11 cellular contexts compared by ENCODE assay signal in the genomic region with DNA sequence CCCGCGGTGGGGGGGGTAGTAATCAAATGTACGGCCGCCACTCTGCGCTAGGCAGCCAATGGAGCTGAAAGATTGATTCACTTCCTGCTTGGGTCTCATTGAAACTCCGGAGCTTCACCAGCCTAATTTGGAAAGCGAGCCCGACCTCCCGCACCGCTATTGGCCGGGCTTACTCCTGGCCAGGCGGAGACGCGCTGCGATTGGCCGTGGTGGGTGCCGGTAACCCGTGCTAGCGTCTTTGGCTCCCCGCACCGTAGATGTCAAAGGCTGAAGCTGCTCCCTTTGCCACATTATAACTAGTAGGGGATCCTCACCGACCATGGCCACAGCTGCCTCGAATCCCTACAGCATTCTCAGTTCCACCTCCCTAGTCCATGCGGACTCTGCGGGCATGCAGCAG. TPM values are rescaled to one million over a fixed set of nuclear protein-coding genes. Genes with fewer than 3 reads are reported as not detected.
DNase-seq lines count a peak whose midpoint lies in the region; ATAC-seq and TF ChIP-seq lines count a peak whose summit lies in the region.
"Had no signal": no experiment of that assay in that cellular context is flagged by ENCODE, and none has a peak within 500 bp of the region (broad histone marks: within the 10 kb centered on the region; RNA-seq: fewer than 3 reads in every experiment).

A gene (plus strand): TSS at position 285 of the 400 bp plus-strand sequence. CDS start 35 bp downstream, at position 320.

- no peak within 1 kb of the TSS for H3K9ac ChIP-seq in SK-N-SH

- ATAC-seq in GM19397 (IDR thresholded peaks at IDR 0.05; ENCODE audit: unreplicated experiment), result peak; percentile 87
- ATAC-seq: activated CD8-positive, alpha-beta T cell treated with anti-CD3 and anti-CD28 coated beads, Interleukin-2, amount 10 ng/mL, durations not matched to agents 7 days and 5 days; gastroesophageal sphincter had no signal

- DNase-seq in SK-N-SH, result no peak
- peak; percentile 75 for DNase-seq in retina
- DNase-seq in RWPE1 (ENCODE audit: low spot score), result no peak
- DNase-seq in NCI-H526 (lab: John Stamatoyannopoulos, UW), result no peak
- no peak for DNase-seq in NK-92 (lab: John Stamatoyannopoulos, UW; ENCODE audit: unreplicated experiment)
- no peak for DNase-seq in stimulated activated CD4-positive, alpha-beta T cell treated with anti-CD3 and anti-CD28 coated beads, Interleukin-2, amount 100 ng/mL, for 24 hours
- DNase-seq: activated CD8-positive, alpha-beta T cell treated with anti-CD3 and anti-CD28 coated beads, Interleukin-2, amount 10 ng/mL, durations not matched to agents 7 days and 5 days; aorta had no signal

- CTCF ChIA-PET in SK-N-SH (lab: Yijun Ruan, JAX) (no interaction called here), RWPE1 (lab: Yijun Ruan, JAX) (no interaction called here)

- H3K4me2 ChIP-seq in SK-N-SH, result peak within 1 kb of the TSS; percentile 41

- H3K9me3 ChIP-seq in SK-N-SH, result no peaks in the 10 kb centered on the region
- H3K9me3 ChIP-seq: gastroesophageal sphincter had no signal

- POLR2A ChIA-PET in SK-N-SH (lab: Yijun Ruan, JAX) (no interaction called here), RWPE1 (lab: Yijun Ruan, JAX; ENCODE audit: low non-redundant PET) (no interaction called here)

- H2AFZ ChIP-seq in SK-N-SH (ENCODE audit: low read depth), result peak within 1 kb of the TSS; percentile 19; the same call in 1 of the 2 replicates

- H3K9me2 ChIP-seq in SK-N-SH, result no peaks in the 10 kb centered on the region

- no peak within 1 kb of the TSS for H3K27ac ChIP-seq in SK-N-SH (ENCODE audit: low read depth in 2 of 2, low read length in 1 of 2)
- no peak within 1 kb of the TSS for H3K27ac ChIP-seq in RWPE1
- H3K27ac ChIP-seq: gastroesophageal sphincter had no signal

- no peak for TF ChIP-seq RAD21 in SK-N-SH (IDR thresholded peaks at IDR 0.05; ENCODE audit: low read length)

- no peak within 1 kb of the TSS for H3K4me3 ChIP-seq in SK-N-SH (ENCODE audit: low read depth in 2 of 2, low read length in 1 of 2)
- peak within 1 kb of the TSS; percentile 33 for H3K4me3 ChIP-seq in iPS-11a (ENCODE audit: low read depth, low read length)

- no peaks in the 10 kb centered on the region for H3F3A ChIP-seq in SK-N-SH (replicated peaks; ENCODE audit: insufficient read depth)

- no peak for TF ChIP-seq EP300 in SK-N-SH (IDR thresholded peaks at IDR 0.05; ENCODE audit: borderline replicate concordance in 1 of 2, low read depth in 1 of 2, low read length in 1 of 2)

- WGBS in SK-N-SH (ENCODE audit: low lambda C conversion rate), result 29% methylated on average over 22 of the region's 25 CpGs

- H3K4me1 ChIP-seq in SK-N-SH (ENCODE audit: control insufficient read depth in 1 of 2, insufficient read depth in 2 of 2, low read depth in 1 of 2, low read length in 1 of 2), result no peaks in the 10 kb centered on the region

- peaks cover 67% of the 10 kb centered on the region for H3K27me3 ChIP-seq in SK-N-SH (ENCODE audit: insufficient read depth)

- no peaks in the 10 kb centered on the region for H3K79me2 ChIP-seq in SK-N-SH (ENCODE audit: insufficient read depth)

- H3K36me3 ChIP-seq in SK-N-SH (replicated peaks in 1 of 2; ENCODE audit: control insufficient read depth in 1 of 2, insufficient read depth in 2 of 2, low read length in 1 of 2), result no peaks in the 10 kb centered on the region
- H3K36me3 ChIP-seq: gastroesophageal sphincter had no signal

- TF ChIP-seq CTCF in SK-N-SH (IDR thresholded peaks at IDR 0.05), result no peak
- TF ChIP-seq CTCF in RWPE1 (conservative IDR thresholded peaks at IDR 0.05; ENCODE audit: low read depth), result no peak

- no peaks in the 10 kb centered on the region for H4K20me1 ChIP-seq in SK-N-SH (ENCODE audit: insufficient read depth)

TF ChIP-seq in SK-N-SH, 30 proteins besides CTCF, POLR2A, EP300 and RAD21:
- no peak for TF ChIP-seq POLR2AphosphoS5 (IDR thresholded peaks at IDR 0.05; ENCODE audit: low read depth, low read length)
- TF ChIP-seq, protein P1, sequence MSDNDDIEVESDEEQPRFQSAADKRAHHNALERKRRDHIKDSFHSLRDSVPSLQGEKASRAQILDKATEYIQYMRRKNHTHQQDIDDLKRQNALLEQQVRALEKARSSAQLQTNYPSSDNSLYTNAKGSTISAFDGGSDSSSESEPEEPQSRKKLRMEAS (IDR thresholded peaks at IDR 0.05; ENCODE audit: low read depth), result no peak
- TF ChIP-seq, protein P2, sequence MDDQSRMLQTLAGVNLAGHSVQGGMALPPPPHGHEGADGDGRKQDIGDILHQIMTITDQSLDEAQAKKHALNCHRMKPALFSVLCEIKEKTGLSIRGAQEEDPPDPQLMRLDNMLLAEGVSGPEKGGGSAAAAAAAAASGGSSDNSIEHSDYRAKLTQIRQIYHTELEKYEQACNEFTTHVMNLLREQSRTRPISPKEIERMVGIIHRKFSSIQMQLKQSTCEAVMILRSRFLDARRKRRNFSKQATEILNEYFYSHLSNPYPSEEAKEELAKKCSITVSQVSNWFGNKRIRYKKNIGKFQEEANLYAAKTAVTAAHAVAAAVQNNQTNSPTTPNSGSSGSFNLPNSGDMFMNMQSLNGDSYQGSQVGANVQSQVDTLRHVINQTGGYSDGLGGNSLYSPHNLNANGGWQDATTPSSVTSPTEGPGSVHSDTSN (IDR thresholded peaks at IDR 0.05), result peak; percentile 54
- no peak for TF ChIP-seq NFIC (IDR thresholded peaks at IDR 0.05; ENCODE audit: borderline replicate concordance)

RNA-seq across cellular contexts. Expression of the gene that starts here (rescaled TPM):
- not detected in 2 replicates for polyA plus RNA-seq in SK-N-SH (2012; rRNA removed)
- not detected in 2 replicates for polyA plus RNA-seq in SK-N-SH (2012; cell fraction: cytosol; rRNA removed)
- not detected in 2 replicates for polyA plus RNA-seq in SK-N-SH (2012; cell fraction: nucleus; rRNA removed)
- polyA plus RNA-seq: aorta had no signal
